1 cellular context compared by ENCODE assay signal in genomic region chr4:829291-829690, GRCh38.
TF ChIP-seq lines count a peak whose summit lies in the region.

No MANE protein-coding gene starts in this region.

TF ChIP-seq in HepG2, 621 proteins besides CTCF, POLR2A, EP300 and RAD21 (continued from another document):
- TF ChIP-seq ZNF407 (CRISPR knock-in tag; IDR thresholded peaks at IDR 0.05; ENCODE audit: not compliant biosample characterization) (no peak), ZNF512B (CRISPR knock-in tag; IDR thresholded peaks at IDR 0.05; ENCODE audit: borderline replicate concordance) (no peak), ZGPAT (CRISPR knock-in tag; IDR thresholded peaks at IDR 0.05) (no peak), ZNF644 (CRISPR knock-in tag; IDR thresholded peaks at IDR 0.05; ENCODE audit: low read depth) (no peak), ARID4A (CRISPR knock-in tag; IDR thresholded peaks at IDR 0.05; ENCODE audit: borderline replicate concordance) (no peak), ZNF20 (CRISPR knock-in tag; IDR thresholded peaks at IDR 0.05) (no peak), HNRNPL (IDR thresholded peaks at IDR 0.05; ENCODE audit: low read depth, low read length) (no peak)
TF ChIP-seq in HepG2: peak in this region for 0.
